In genomic region chr19:2327773-2328400, GRCh38 we compare ENCODE assay signal across 8 cellular contexts. TPM values are rescaled to one million over a fixed set of nuclear protein-coding genes. Genes with fewer than 3 reads are reported as not detected.
A peak's percentile ranks its signal among the peaks of the same experiment; 100 is the strongest.
DNase-seq lines count a peak whose midpoint lies in the region; ATAC-seq lines count a peak whose summit lies in the region.

No MANE protein-coding gene starts in this region.

- H3K27ac ChIP-seq in duodenal mucosa (ENCODE audit: low read depth, low read length), result peak overlapping the region; percentile 58

- peaks cover 29 to 52% of the 10 kb centered on the region in 2 donors for H3K4me1 ChIP-seq in duodenal mucosa (ENCODE audit: control insufficient read depth in 1 of 2, insufficient read depth in 2 of 2, low read length in 2 of 2)

- no peaks in the 10 kb centered on the region for H3K9me3 ChIP-seq in duodenal mucosa (ENCODE audit: control insufficient read depth in 1 of 2, low read length in 2 of 2)

- H3K36me3 ChIP-seq in duodenal mucosa (ENCODE audit: control insufficient read depth in 1 of 2, insufficient read depth in 2 of 2, low read length in 2 of 2), result peaks cover 0 to 27% of the 10 kb centered on the region in 2 donors

- H3K4me3 ChIP-seq in duodenal mucosa (ENCODE audit: low read depth in 1 of 2, low read length in 2 of 2), result peak overlapping the region; percentile 91 to 94

- no peaks in the 10 kb centered on the region for H3K27me3 ChIP-seq in duodenal mucosa (ENCODE audit: control insufficient read depth in 1 of 2, insufficient read depth in 2 of 2, low read length in 2 of 2)

- H3K9ac ChIP-seq in duodenal mucosa (ENCODE audit: low read depth in 1 of 2, low read length in 2 of 2), result peak overlapping the region; percentile 86 to 94

- ATAC-seq in activated CD4-positive, CD25-positive, alpha-beta regulatory T cell treated with anti-CD3 and anti-CD28 coated beads, Interleukin-2, amount 50 U/mL, for 24 hours, result peak; percentile 86 to 89
- ATAC-seq in HG03159 (IDR thresholded peaks at IDR 0.05; ENCODE audit: unreplicated experiment), result no peak

- peak; percentile 25 for DNase-seq in activated gamma-delta T cell treated with anti-CD3 and anti-CD28 coated beads, Interleukin-2, amount 50 U/mL, for 16 hours (ENCODE audit: low read depth)
- DNase-seq in activated gamma-delta T cell treated with Interleukin-2 at 50 U/mL for 16 hours (no peak), NCI-H1694 (lab: John Stamatoyannopoulos, UW) (peak; percentile 32), lung microvascular endothelial cell (ENCODE audit: low read depth in 2 of 2) (peak; percentile 86 to 92)
- peak; percentile 47 for DNase-seq in stimulated activated CD8-positive, alpha-beta memory T cell treated with anti-CD3 and anti-CD28 coated beads, Interleukin-4, amount 100 ng/mL, for 24 hours (ENCODE audit: low read depth)

RNA-seq across cellular contexts. Expression of gene LSM7, which starts 0.5 kb away (rescaled TPM):
- total RNA-seq in lung microvascular endothelial cell, result 79.4 and 82.8 TPM in 2 replicates

RNA-seq across cellular contexts. Expression of gene SPPL2B, which starts 0.6 kb away (rescaled TPM):
- total RNA-seq in lung microvascular endothelial cell, result 10.5 and 22.6 TPM in 2 replicates

RNA-seq across cellular contexts. Expression of gene LINGO3, which starts 19.9 kb away (rescaled TPM):
- total RNA-seq in lung microvascular endothelial cell, result not detected in 2 replicates

RNA-seq across cellular contexts. Expression of gene TMPRSS9, which starts 32.2 kb away (rescaled TPM):
- total RNA-seq in lung microvascular endothelial cell, result under 0.01 and 0.20 TPM in 2 replicates

RNA-seq across cellular contexts. Expression of gene PEAK3, which starts 45.9 kb away (rescaled TPM):
- total RNA-seq in lung microvascular endothelial cell, result under 0.01 and 0.20 TPM in 2 replicates
